ENCODE assay signal across 2 cellular contexts in the genomic region with DNA sequence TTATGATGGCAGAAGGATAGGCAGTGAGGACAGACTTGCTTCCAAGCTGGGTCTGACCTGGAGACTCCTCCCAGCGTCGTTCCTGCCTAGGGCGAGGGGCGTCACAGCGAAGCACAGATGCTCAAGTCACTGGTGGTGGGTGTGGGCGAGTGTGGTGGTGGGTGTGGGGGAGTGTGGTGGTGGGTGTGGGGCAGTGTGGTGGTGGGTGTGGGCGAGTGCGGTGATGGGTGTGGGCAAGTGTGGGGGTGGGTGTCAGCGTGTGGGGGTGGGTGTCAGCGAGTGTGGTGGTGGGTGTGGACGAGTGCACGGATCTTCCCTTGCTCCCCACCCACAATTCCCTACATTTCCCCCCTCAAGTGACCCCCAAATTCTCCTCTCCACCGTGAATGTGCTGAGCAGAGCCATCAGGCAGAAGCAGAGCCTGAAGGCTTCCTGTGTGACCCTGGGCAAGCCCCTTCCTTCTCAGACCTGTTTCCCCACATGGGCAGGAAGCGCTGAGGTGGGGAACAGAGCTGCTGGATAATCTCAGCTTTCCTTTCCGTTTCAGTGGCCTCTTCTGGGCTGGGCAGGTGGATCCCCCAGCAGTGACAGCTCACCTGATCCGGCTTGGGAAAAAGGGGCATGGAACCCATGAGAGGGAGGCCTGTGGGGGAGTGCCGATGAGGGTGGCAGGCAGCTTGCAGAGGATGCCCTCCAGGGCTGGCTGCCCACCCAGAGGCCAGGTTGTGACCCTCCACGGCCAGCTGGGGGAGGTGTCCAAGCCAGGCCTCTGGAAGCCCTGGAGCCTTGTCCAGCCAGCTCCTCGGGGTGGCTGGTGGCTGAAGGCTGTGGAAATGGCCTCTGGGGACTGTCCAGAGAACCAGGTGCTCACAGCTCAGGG.
TF ChIP-seq lines count a peak whose summit lies in the region.

No MANE protein-coding gene starts in this region.

TF ChIP-seq in SK-N-SH, 30 proteins besides CTCF, POLR2A, EP300 and RAD21:
- TF ChIP-seq, protein P1, sequence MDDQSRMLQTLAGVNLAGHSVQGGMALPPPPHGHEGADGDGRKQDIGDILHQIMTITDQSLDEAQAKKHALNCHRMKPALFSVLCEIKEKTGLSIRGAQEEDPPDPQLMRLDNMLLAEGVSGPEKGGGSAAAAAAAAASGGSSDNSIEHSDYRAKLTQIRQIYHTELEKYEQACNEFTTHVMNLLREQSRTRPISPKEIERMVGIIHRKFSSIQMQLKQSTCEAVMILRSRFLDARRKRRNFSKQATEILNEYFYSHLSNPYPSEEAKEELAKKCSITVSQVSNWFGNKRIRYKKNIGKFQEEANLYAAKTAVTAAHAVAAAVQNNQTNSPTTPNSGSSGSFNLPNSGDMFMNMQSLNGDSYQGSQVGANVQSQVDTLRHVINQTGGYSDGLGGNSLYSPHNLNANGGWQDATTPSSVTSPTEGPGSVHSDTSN (IDR thresholded peaks at IDR 0.05): no peak
- TF ChIP-seq JUND (IDR thresholded peaks at IDR 0.05) (no peak), TCF12 (IDR thresholded peaks at IDR 0.05) (no peak), MXI1 (IDR thresholded peaks at IDR 0.05; ENCODE audit: low read depth, low read length) (no peak), SMC3 (IDR thresholded peaks at IDR 0.05; ENCODE audit: low read depth, low read length) (no peak), FOXM1 (IDR thresholded peaks at IDR 0.05; ENCODE audit: low read depth) (no peak)
- TF ChIP-seq, protein P2, sequence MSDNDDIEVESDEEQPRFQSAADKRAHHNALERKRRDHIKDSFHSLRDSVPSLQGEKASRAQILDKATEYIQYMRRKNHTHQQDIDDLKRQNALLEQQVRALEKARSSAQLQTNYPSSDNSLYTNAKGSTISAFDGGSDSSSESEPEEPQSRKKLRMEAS (IDR thresholded peaks at IDR 0.05; ENCODE audit: low read depth): no peak

TF ChIP-seq in SK-N-SH treated with all-trans-retinoic acid at 6 μM for 48 hours, 23 proteins besides CTCF, POLR2A, EP300 and RAD21 (continued from another document):
- TF ChIP-seq BACH2 (CRISPR knock-in tag; IDR thresholded peaks at IDR 0.05; ENCODE audit: borderline replicate concordance) (no peak), ZNF565 (CRISPR knock-in tag; conservative IDR thresholded peaks at IDR 0.05; ENCODE audit: low read depth) (no peak), ZC3H10 (CRISPR knock-in tag; IDR thresholded peaks at IDR 0.05) (no peak), ZNF70 (CRISPR knock-in tag; IDR thresholded peaks at IDR 0.05) (no peak), ZFP30 (CRISPR knock-in tag; IDR thresholded peaks at IDR 0.05) (no peak)
- TF ChIP-seq, protein P3, sequence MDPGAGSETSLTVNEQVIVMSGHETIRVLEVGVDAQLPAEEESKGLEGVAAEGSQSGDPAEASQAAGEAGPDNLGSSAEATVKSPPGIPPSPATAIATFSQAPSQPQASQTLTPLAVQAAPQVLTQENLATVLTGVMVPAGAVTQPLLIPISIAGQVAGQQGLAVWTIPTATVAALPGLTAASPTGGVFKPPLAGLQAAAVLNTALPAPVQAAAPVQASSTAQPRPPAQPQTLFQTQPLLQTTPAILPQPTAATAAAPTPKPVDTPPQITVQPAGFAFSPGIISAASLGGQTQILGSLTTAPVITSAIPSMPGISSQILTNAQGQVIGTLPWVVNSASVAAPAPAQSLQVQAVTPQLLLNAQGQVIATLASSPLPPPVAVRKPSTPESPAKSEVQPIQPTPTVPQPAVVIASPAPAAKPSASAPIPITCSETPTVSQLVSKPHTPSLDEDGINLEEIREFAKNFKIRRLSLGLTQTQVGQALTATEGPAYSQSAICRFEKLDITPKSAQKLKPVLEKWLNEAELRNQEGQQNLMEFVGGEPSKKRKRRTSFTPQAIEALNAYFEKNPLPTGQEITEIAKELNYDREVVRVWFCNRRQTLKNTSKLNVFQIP (CRISPR knock-in tag; IDR thresholded peaks at IDR 0.05; ENCODE audit: borderline replicate concordance, low read depth): no peak
- TF ChIP-seq, protein P4, sequence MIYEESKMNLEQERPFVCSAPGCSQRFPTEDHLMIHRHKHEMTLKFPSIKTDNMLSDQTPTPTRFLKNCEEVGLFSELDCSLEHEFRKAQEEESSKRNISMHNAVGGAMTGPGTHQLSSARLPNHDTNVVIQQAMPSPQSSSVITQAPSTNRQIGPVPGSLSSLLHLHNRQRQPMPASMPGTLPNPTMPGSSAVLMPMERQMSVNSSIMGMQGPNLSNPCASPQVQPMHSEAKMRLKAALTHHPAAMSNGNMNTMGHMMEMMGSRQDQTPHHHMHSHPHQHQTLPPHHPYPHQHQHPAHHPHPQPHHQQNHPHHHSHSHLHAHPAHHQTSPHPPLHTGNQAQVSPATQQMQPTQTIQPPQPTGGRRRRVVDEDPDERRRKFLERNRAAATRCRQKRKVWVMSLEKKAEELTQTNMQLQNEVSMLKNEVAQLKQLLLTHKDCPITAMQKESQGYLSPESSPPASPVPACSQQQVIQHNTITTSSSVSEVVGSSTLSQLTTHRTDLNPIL (CRISPR knock-in tag; IDR thresholded peaks at IDR 0.05; ENCODE audit: low read depth): no peak
